In genomic region chr1:912740-913301, GRCh38 we compare ENCODE assay signal across 12 cellular contexts. TPM values are rescaled to one million over a fixed set of nuclear protein-coding genes. Genes with fewer than 3 reads are reported as not detected.
DNase-seq lines count a peak whose midpoint lies in the region; TF ChIP-seq lines count a peak whose summit lies in the region.
"Had no signal": no experiment of that assay in that cellular context is flagged by ENCODE, and none has a peak within 500 bp of the region (broad histone marks: within the 10 kb centered on the region; RNA-seq: fewer than 3 reads in every experiment).

No MANE protein-coding gene starts in this region.

- TF ChIP-seq CTCF in smooth muscle cell (IDR thresholded peaks at IDR 0.05; ENCODE audit: borderline replicate concordance, insufficient read depth, poor library complexity, severe bottlenecking): peak; percentile 12

- no peak overlapping the region for H3K9ac ChIP-seq in smooth muscle cell (ENCODE audit: low read depth)

- H3F3A ChIP-seq in smooth muscle cell (ENCODE audit: low read depth): no peaks in the 10 kb centered on the region

- no peak overlapping the region for H3K4me3 ChIP-seq in smooth muscle cell

- H3K4me1 ChIP-seq in smooth muscle cell (ENCODE audit: low read depth): no peaks in the 10 kb centered on the region

- no peaks in the 10 kb centered on the region for H3K9me3 ChIP-seq in smooth muscle cell (replicated peaks; ENCODE audit: low read depth)

- no peaks in the 10 kb centered on the region for H4K20me1 ChIP-seq in smooth muscle cell (ENCODE audit: low read depth)

- 63% methylated on average over 24 of the region's 24 CpGs for WGBS in smooth muscle cell (ENCODE audit: low lambda C conversion rate)

- no peaks in the 10 kb centered on the region for H3K27me3 ChIP-seq in smooth muscle cell (ENCODE audit: low read depth)

- no peak overlapping the region for H3K27ac ChIP-seq in smooth muscle cell (ENCODE audit: low read depth)

- H3K4me2 ChIP-seq in smooth muscle cell: no peak overlapping the region

- H3K79me2 ChIP-seq in smooth muscle cell (ENCODE audit: low read depth): no peaks in the 10 kb centered on the region

- H3K36me3 ChIP-seq in smooth muscle cell (ENCODE audit: low read depth): no peaks in the 10 kb centered on the region

- peak; percentile 15 for DNase-seq in activated T-cell treated with anti-CD3 and anti-CD28 coated beads, Interleukin-2, amount 50 U/mL, for 1 hour
- no peak for DNase-seq in activated T-cell treated with anti-CD3 and anti-CD28 coated beads for 4 hours
- peak; percentile 38 for DNase-seq in RPMI7951 (ENCODE audit: low read depth)
- DNase-seq in glomerular visceral epithelial cell (ENCODE audit: extremely low spot score): peak; percentile 48
- DNase-seq in smooth muscle cell (lab: John Stamatoyannopoulos, UW; ENCODE audit: unreplicated experiment): no peak
- no peak for DNase-seq in effector CD8-positive, alpha-beta T cell (lab: John Stamatoyannopoulos, UW)
- no peak for DNase-seq in germinal center (ENCODE audit: low spot score)
- no peak for DNase-seq in NCI-H146 treated with DMSO at 0.1 percent for 48 hours (lab: John Stamatoyannopoulos, UW; ENCODE audit: unreplicated experiment)
- DNase-seq: central memory CD4-positive, alpha-beta T cell; Karpas-422; mammary epithelial cell had no signal

- no peak overlapping the region for H2AFZ ChIP-seq in smooth muscle cell (ENCODE audit: low read depth)

RNA-seq across cellular contexts. Expression of gene SAMD11, which starts 10.9 kb away (rescaled TPM):
- total RNA-seq in RPMI7951 (2014; rRNA removed; shearing (Covaris generic)): 0.20 and 0.48 TPM in 2 replicates
- total RNA-seq in smooth muscle cell: 7.5 and 18.0 TPM in 2 replicates
- 21.1 and 24.1 TPM in 2 replicates for polyA plus RNA-seq in smooth muscle cell
- total RNA-seq: mammary epithelial cell; T-helper 2 cell treated with Interferon-gamma antibody and Interleukin-4, amounts not matched to agents 100 ng/mL and 5 ng/mL, for 36 hours had no signal
- polyA plus RNA-seq: mammary epithelial cell had no signal

RNA-seq across cellular contexts. Expression of gene NOC2L, which starts 46.2 kb away (rescaled TPM):
- 68.1 and 71.6 TPM in 2 replicates for total RNA-seq in RPMI7951 (2014; rRNA removed; shearing (Covaris generic))
- 34.5 and 38.9 TPM in 2 replicates for total RNA-seq in smooth muscle cell
- polyA plus RNA-seq in smooth muscle cell: 64.0 and 76.3 TPM in 2 replicates

RNA-seq across cellular contexts. Expression of gene KLHL17, which starts 47.6 kb away (rescaled TPM):
- 5.0 and 5.4 TPM in 2 replicates for total RNA-seq in RPMI7951 (2014; rRNA removed; shearing (Covaris generic))
- total RNA-seq in smooth muscle cell: 10.2 and 12.4 TPM in 2 replicates
- polyA plus RNA-seq in smooth muscle cell: 29.9 and 32.7 TPM in 2 replicates

RNA-seq across cellular contexts. Expression of gene PLEKHN1, which starts 53.5 kb away (rescaled TPM):
- total RNA-seq in RPMI7951 (2014; rRNA removed; shearing (Covaris generic)): 0.60 and 0.88 TPM in 2 replicates
- total RNA-seq in smooth muscle cell: 1.9 and 2.6 TPM in 2 replicates
- 5.2 and 9.6 TPM in 2 replicates for polyA plus RNA-seq in smooth muscle cell

Comparison
In these comparisons a context has a peak if more than half of its experiments do, and no peak if none do; other contexts are left out.
1. DNase-seq: peak in activated T-cell treated with anti-CD3 and anti-CD28 coated beads, Interleukin-2, amount 50 U/mL, for 1 hour (single experiment), RPMI7951 (single experiment) and glomerular visceral epithelial cell (single experiment); none in activated T-cell treated with anti-CD3 and anti-CD28 coated beads for 4 hours (single experiment), smooth muscle cell (single experiment), effector CD8-positive, alpha-beta T cell (single experiment), germinal center (single experiment) and NCI-H146 treated with DMSO at 0.1 percent for 48 hours (single experiment).